29 cellular contexts compared by ENCODE assay signal in genomic region chrX:129559800-129560199, GRCh38. TPM values are rescaled to one million over a fixed set of nuclear protein-coding genes. Genes with fewer than 3 reads are reported as not detected.
"Had no signal": no experiment of that assay in that cellular context is flagged by ENCODE, and none has a peak within 500 bp of the region (broad histone marks: within the 10 kb centered on the region; RNA-seq: fewer than 3 reads in every experiment).

No MANE protein-coding gene starts in this region.

- H3K4me2 ChIP-seq: PC-9 had no signal

- H3K27me3 ChIP-seq: brain microvascular endothelial cell, SJSA1 had no signal

- H3K27ac ChIP-seq: brain microvascular endothelial cell, PC-9, SJSA1, WERI-Rb-1 had no signal

- H3K4me3 ChIP-seq: PC-9, SJSA1 had no signal

- H3K9me3 ChIP-seq: SJSA1 had no signal

- DNase-seq: activated CD4-positive, alpha-beta memory T cell treated with anti-CD3 and anti-CD28 coated beads, Interleukin-2, amount 10 ng/mL, durations not matched to agents 7 days and 5 days; activated CD4-positive, alpha-beta T cell treated with anti-CD3 and anti-CD28 coated beads for 1 hour; activated CD4-positive, alpha-beta T cell treated with anti-CD3 and anti-CD28 coated beads for 48 hours; activated CD4-positive, CD25-positive, alpha-beta regulatory T cell; activated CD8-positive, alpha-beta memory T cell treated with anti-CD3 and anti-CD28 coated beads for 24 hours; activated CD8-positive, alpha-beta memory T cell treated with anti-CD3 and anti-CD28 coated beads, Interleukin-2, amount 10 ng/mL, durations not matched to agents 7 days and 5 days; activated CD8-positive, alpha-beta memory T cell treated with anti-CD3 and anti-CD28 coated beads, Interleukin-2, amount 50 U/mL, for 48 hours; activated effector memory CD4-positive, alpha-beta T cell treated with Interleukin-2 at 50 U/mL for 16 hours; activated naive CD4-positive, alpha-beta T cell treated with anti-CD3 and anti-CD28 coated beads, Interleukin-2, amount 10 ng/mL, durations not matched to agents 7 days and 5 days; activated naive CD8-positive, alpha-beta T cell treated with anti-CD3 and anti-CD28 coated beads for 36 hours; activated T-cell treated with anti-CD3 and anti-CD28 coated beads, Interleukin-2, amount 50 U/mL, for 48 hours; amniotic stem cell; aorta; brain microvascular endothelial cell; central memory CD4-positive, alpha-beta T cell; NCI-H1105 treated with DMSO at 0.1 percent for 48 hours; NCI-H1436; NCI-H1694; NCI-H2029; NCI-H345; NCI-H524 treated with DMSO at 0.1 percent for 48 hours; NK-92 treated with Interleukin-12 subunit alpha and Interleukin-12 subunit beta, amount 100 ng/mL, for 24 hours; PC-9; Right ventricle myocardium superior; T1000; WERI-Rb-1 had no signal

- H3K4me1 ChIP-seq: SJSA1 had no signal

- H2AFZ ChIP-seq: PC-9 had no signal

- ATAC-seq: activated CD8-positive, alpha-beta memory T cell treated with anti-CD3 and anti-CD28 coated beads, Interleukin-2, amount 10 ng/mL, durations not matched to agents 7 days and 5 days had no signal

RNA-seq across cellular contexts. Expression of gene SMARCA1, which starts 36.5 kb away (rescaled TPM):
- total RNA-seq: activated CD4-positive, alpha-beta memory T cell treated with anti-CD3 and anti-CD28 coated beads, Interleukin-2, amount 10 ng/mL, durations not matched to agents 7 days and 5 days; activated CD8-positive, alpha-beta memory T cell treated with anti-CD3 and anti-CD28 coated beads, Interleukin-2, amount 10 ng/mL, durations not matched to agents 7 days and 5 days; T-helper 1 cell treated with Interleukin-12 subunit alpha and Interleukin-12 subunit beta and Interleukin-4 antibody, amounts not matched to agents 30 ng/mL and 1 ng/mL, for 36 hours; T-helper 2 cell treated with Interferon-gamma antibody and Interleukin-4, amounts not matched to agents 100 ng/mL and 5 ng/mL, for 36 hours had no signal
